11 cellular contexts compared by ENCODE assay signal in the genomic region with DNA sequence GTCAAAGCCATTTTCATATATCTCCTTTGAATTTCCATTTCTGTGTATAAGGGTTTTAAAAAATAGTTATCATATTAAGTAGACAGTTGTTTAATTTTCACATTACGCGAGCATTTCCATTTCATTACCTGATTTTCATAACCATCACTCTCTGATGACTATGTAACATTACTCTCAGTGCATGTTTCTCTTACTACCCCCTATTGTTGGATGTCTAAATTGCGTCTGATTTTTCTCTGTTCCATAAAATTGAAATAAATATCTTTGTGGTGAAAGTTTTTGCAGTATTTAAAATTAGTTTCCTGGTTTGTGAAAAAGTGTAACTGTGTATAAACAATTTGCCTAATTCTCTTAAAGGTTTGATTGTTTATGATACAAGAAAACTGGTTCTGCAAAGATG.
DNase-seq lines count a peak whose midpoint lies in the region; ATAC-seq and TF ChIP-seq lines count a peak whose summit lies in the region.
"Had no signal": no experiment of that assay in that cellular context is flagged by ENCODE, and none has a peak within 500 bp of the region (broad histone marks: within the 10 kb centered on the region; RNA-seq: fewer than 3 reads in every experiment).

No MANE protein-coding gene starts in this region.

- no peak overlapping the region for H3K27ac ChIP-seq in heart left ventricle
- H3K27ac ChIP-seq in substantia nigra (ENCODE audit: low read depth, low read length, poor library complexity, severe bottlenecking): no peak overlapping the region
- H3K27ac ChIP-seq: lower lobe of right lung had no signal

- no peak overlapping the region for H3K27ac Mint-ChIP-seq in type B pancreatic cell
- H3K27ac Mint-ChIP-seq: CD4-positive, CD25-positive, alpha-beta regulatory T cell; T-cell had no signal

- no peaks in the 10 kb centered on the region for H3K27me3 Mint-ChIP-seq in type B pancreatic cell
- H3K27me3 Mint-ChIP-seq: T-cell had no signal

- WGBS in heart left ventricle, 4 donors: 86 to 91% (median 89%) methylated on average over 3 of the region's 3 CpGs

- TF ChIP-seq POLR2A in heart left ventricle (IDR thresholded peaks at IDR 0.05): no peak

- intact Hi-C loops in heart left ventricle (cut with DNase I): loop anchor here in 2 of 10 donors (5.0 to 10.0 kb wide), 2 partner anchors 124 to 127 kb away; a partner anchor contains a TSS
- intact Hi-C loops in Right ventricle myocardium inferior (cut with DNase I): no loop called here

- peaks cover 24% of the 10 kb centered on the region for H3K36me3 Mint-ChIP-seq in type B pancreatic cell
- H3K36me3 Mint-ChIP-seq: CD4-positive, CD25-positive, alpha-beta regulatory T cell; T-cell had no signal

- TF ChIP-seq CTCF in heart left ventricle (IDR thresholded peaks at IDR 0.05): peak in 8 of 12 donors; percentile 9 to 46 (median 28)
- TF ChIP-seq CTCF in epithelial cell of esophagus (IDR thresholded peaks at IDR 0.05; ENCODE audit: insufficient read depth, low read depth, low read length, missing control alignments): peak; percentile 24
- TF ChIP-seq CTCF in type B pancreatic cell (conservative IDR thresholded peaks at IDR 0.05): peak; percentile 61

- H3K9me3 Mint-ChIP-seq in type B pancreatic cell: no peaks in the 10 kb centered on the region
- H3K9me3 Mint-ChIP-seq: CD4-positive, CD25-positive, alpha-beta regulatory T cell; T-cell had no signal

- H3K4me3 Mint-ChIP-seq in type B pancreatic cell: no peak overlapping the region
- H3K4me3 Mint-ChIP-seq: CD4-positive, CD25-positive, alpha-beta regulatory T cell; T-cell had no signal

- H3K4me1 Mint-ChIP-seq in type B pancreatic cell (ENCODE audit: unreplicated experiment): no peaks in the 10 kb centered on the region
- H3K4me1 Mint-ChIP-seq: CD4-positive, CD25-positive, alpha-beta regulatory T cell; T-cell had no signal

- H3K4me3 ChIP-seq in heart left ventricle: no peak overlapping the region
- no peak overlapping the region for H3K4me3 ChIP-seq in epithelial cell of esophagus (ENCODE audit: low read length)
- H3K4me3 ChIP-seq: lower lobe of right lung had no signal

- H3K9me3 ChIP-seq in heart left ventricle: no peaks in the 10 kb centered on the region
- H3K9me3 ChIP-seq: lower lobe of right lung had no signal

- H3K27me3 ChIP-seq in heart left ventricle: no peaks in the 10 kb centered on the region

- ATAC-seq in heart left ventricle (no peak), Right ventricle myocardium inferior (no peak), GM18907 (IDR thresholded peaks at IDR 0.05; ENCODE audit: unreplicated experiment) (no peak)
- ATAC-seq: lower lobe of right lung, T-cell had no signal

- DNase-seq in heart left ventricle (no peak), Right ventricle myocardium inferior (ENCODE audit: missing footprints) (no peak), NCI-H526 treated with DMSO at 0.1 percent for 48 hours (lab: John Stamatoyannopoulos, UW) (peak; percentile 31), epithelial cell of esophagus (ENCODE audit: low read depth) (no peak), type B pancreatic cell (ENCODE audit: extremely low spot score, unreplicated experiment) (no peak), G401 (ENCODE audit: low spot score) (no peak), substantia nigra (lab: John Stamatoyannopoulos, UW) (no peak)
- DNase-seq: lower lobe of right lung, T-cell had no signal

- in situ Hi-C loops in G401 (cut with HindIII; ENCODE audit: low sequenced_read_pairs): no loop called here

- peaks cover 0 to 68% (median 0%) of the 10 kb centered on the region in 9 donors for H3K36me3 ChIP-seq in heart left ventricle

- peaks cover 0 to 14% (median 0%) of the 10 kb centered on the region in 12 donors for H3K4me1 ChIP-seq in heart left ventricle
- H3K4me1 ChIP-seq: lower lobe of right lung had no signal
